Comparison of ENCODE assay signal across 8 cellular contexts in genomic region chr3:184176377-184177330, GRCh38. TPM values are rescaled to one million over a fixed set of nuclear protein-coding genes. Genes with fewer than 3 reads are reported as not detected.
DNase-seq lines count a peak whose midpoint lies in the region; ATAC-seq and TF ChIP-seq lines count a peak whose summit lies in the region.

No MANE protein-coding gene starts in this region.

- no peaks in the 10 kb centered on the region for H3K9me3 Mint-ChIP-seq in activated naive CD8-positive, alpha-beta T cell treated with anti-CD3 and anti-CD28 coated beads for 36 hours
- H3K9me3 Mint-ChIP-seq in osteocyte (ENCODE audit: unreplicated experiment): no peaks in the 10 kb centered on the region

- no peaks in the 10 kb centered on the region for H3K9me3 ChIP-seq in MG63
- H3K9me3 ChIP-seq in heart left ventricle: no peaks in the 10 kb centered on the region

- H3K36me3 Mint-ChIP-seq in activated naive CD8-positive, alpha-beta T cell treated with anti-CD3 and anti-CD28 coated beads for 36 hours: peaks cover 12% of the 10 kb centered on the region
- H3K36me3 Mint-ChIP-seq in osteocyte (ENCODE audit: unreplicated experiment): peaks cover 26% of the 10 kb centered on the region

- H3K27ac ChIP-seq in heart left ventricle: peak overlapping the region; percentile 49 to 99 (median 96)

- no peak for TF ChIP-seq POLR2A in heart left ventricle (IDR thresholded peaks at IDR 0.05)

- peak overlapping the region; percentile 92 for H3K4me3 ChIP-seq in MG63
- peak overlapping the region in 11 of 12 donors; percentile 64 to 100 (median 97) for H3K4me3 ChIP-seq in heart left ventricle

- DNase-seq in D341Med (ENCODE audit: low spot score) (peak; percentile 65), MG63 (peak; percentile 97), heart left ventricle (peak; percentile 69 to 83 (median 77)), osteocyte (ENCODE audit: extremely low spot score, unreplicated experiment) (peak; percentile 94)
- peak; percentile 6 for DNase-seq in activated naive CD8-positive, alpha-beta T cell treated with anti-CD3 and anti-CD28 coated beads for 36 hours

- intact Hi-C loops in heart left ventricle (cut with DNase I): loop anchor here in 3 of 10 donors (1.0 to 10.0 kb wide), 4 partner anchors 9 to 141 kb away; partner anchors contain the start of genes EIF4G1 (in 1 of the 3) and PSMD2 (in 1 of the 3)

- H3K36me3 ChIP-seq in MG63 (peaks cover 71% of the 10 kb centered on the region), heart left ventricle (peaks cover 7 to 66% (median 62%) of the 10 kb centered on the region in 9 donors)

- 10 to 25% (median 19%) methylated on average over 12 to 19 of the region's 19 CpGs for WGBS in heart left ventricle, 4 donors

- TF ChIP-seq CTCF in heart left ventricle (IDR thresholded peaks at IDR 0.05) (no peak), osteocyte (IDR thresholded peaks at IDR 0.05) (no peak)

- no peaks in the 10 kb centered on the region for H3K27me3 ChIP-seq in MG63
- H3K27me3 ChIP-seq in heart left ventricle: no peaks in the 10 kb centered on the region

- peaks cover 20% of the 10 kb centered on the region for H3K4me1 Mint-ChIP-seq in activated naive CD8-positive, alpha-beta T cell treated with anti-CD3 and anti-CD28 coated beads for 36 hours
- H3K4me1 Mint-ChIP-seq in osteocyte (ENCODE audit: unreplicated experiment): peaks cover 53% of the 10 kb centered on the region

- H3K4me3 Mint-ChIP-seq in activated naive CD8-positive, alpha-beta T cell treated with anti-CD3 and anti-CD28 coated beads for 36 hours: peak overlapping the region; percentile 98
- peak overlapping the region; percentile 97 for H3K4me3 Mint-ChIP-seq in osteocyte (ENCODE audit: unreplicated experiment)

- H3K27ac Mint-ChIP-seq in activated naive CD8-positive, alpha-beta T cell treated with anti-CD3 and anti-CD28 coated beads for 36 hours: no peak overlapping the region
- H3K27ac Mint-ChIP-seq in osteocyte (ENCODE audit: unreplicated experiment): peak overlapping the region; percentile 94

- H3K4me1 ChIP-seq in heart left ventricle: peaks cover 0 to 60% (median 33%) of the 10 kb centered on the region in 12 donors

- no peaks in the 10 kb centered on the region for H3K27me3 Mint-ChIP-seq in activated naive CD8-positive, alpha-beta T cell treated with anti-CD3 and anti-CD28 coated beads for 36 hours
- no peaks in the 10 kb centered on the region for H3K27me3 Mint-ChIP-seq in osteocyte (ENCODE audit: unreplicated experiment)

- ATAC-seq in heart left ventricle: peak; percentile 24 to 60 (median 52)
- no peak for ATAC-seq in HG03196 (IDR thresholded peaks at IDR 0.05; ENCODE audit: unreplicated experiment)
- no peak for ATAC-seq in GM21390 (IDR thresholded peaks at IDR 0.05; ENCODE audit: unreplicated experiment)
- no peak for ATAC-seq in GM18909 (IDR thresholded peaks at IDR 0.05; ENCODE audit: poor library complexity, unreplicated experiment)

RNA-seq across cellular contexts. Expression of gene AP2M1, which starts 2.0 kb away (rescaled TPM):
- 688 and 946 TPM in 2 replicates for total RNA-seq in MG63 (2014; rRNA removed; shearing (Covaris generic); ENCODE audit: low replicate concordance)
- 100 to 1,000 TPM; 209 to 219 TPM for total RNA-seq in activated naive CD8-positive, alpha-beta T cell treated with anti-CD3 and anti-CD28 coated beads for 36 hours
- total RNA-seq in heart left ventricle (100 to 1,000 TPM; 225 to 400 (median 337) TPM), osteocyte (398 and 419 TPM in 2 replicates)
- polyA plus RNA-seq in heart left ventricle: 100 to 1,000 TPM; 291 to 431 TPM

RNA-seq across cellular contexts. Expression of gene ABCF3, which starts 9.3 kb away (rescaled TPM):
- 65.3 and 79.4 TPM in 2 replicates for total RNA-seq in MG63 (2014; rRNA removed; shearing (Covaris generic); ENCODE audit: low replicate concordance)
- total RNA-seq in activated naive CD8-positive, alpha-beta T cell treated with anti-CD3 and anti-CD28 coated beads for 36 hours: 10 to 100 TPM; 57.2 to 58.7 TPM
- total RNA-seq in heart left ventricle: 10 to 100 TPM; 58.2 to 81.9 (median 69.2) TPM
- 10 to 100 TPM; 63.4 to 80.5 TPM for polyA plus RNA-seq in heart left ventricle
- total RNA-seq in osteocyte: 60.5 and 69.5 TPM in 2 replicates

RNA-seq across cellular contexts. Expression of gene DVL3, which starts 21.5 kb away (rescaled TPM):
- 20.8 and 42.6 TPM in 2 replicates for total RNA-seq in MG63 (2014; rRNA removed; shearing (Covaris generic); ENCODE audit: low replicate concordance)
- total RNA-seq in activated naive CD8-positive, alpha-beta T cell treated with anti-CD3 and anti-CD28 coated beads for 36 hours: 10 to 100 TPM; 22.9 to 25.2 TPM
- total RNA-seq in heart left ventricle (10 to 100 TPM; 53.4 to 94.2 (median 70.9) TPM), osteocyte (110 and 121 TPM in 2 replicates)
- 10 to 100 TPM; 36.3 to 59.8 TPM for polyA plus RNA-seq in heart left ventricle

RNA-seq across cellular contexts. Expression of gene EIF2B5, which starts 41.5 kb away (rescaled TPM):
- 41.7 and 50.5 TPM in 2 replicates for total RNA-seq in MG63 (2014; rRNA removed; shearing (Covaris generic); ENCODE audit: low replicate concordance)
- 10 to 100 TPM; 73.2 to 74.4 TPM for total RNA-seq in activated naive CD8-positive, alpha-beta T cell treated with anti-CD3 and anti-CD28 coated beads for 36 hours
- 10 to 100 TPM; 24.5 to 39.0 (median 30.9) TPM for total RNA-seq in heart left ventricle
- polyA plus RNA-seq in heart left ventricle: 10 to 100 TPM; 28.5 to 58.2 TPM
- total RNA-seq in osteocyte: 30.3 and 30.4 TPM in 2 replicates

RNA-seq across cellular contexts. Expression of gene VWA5B2, which starts 52.7 kb away (rescaled TPM):
- total RNA-seq in MG63 (2014; rRNA removed; shearing (Covaris generic); ENCODE audit: low replicate concordance): not detected in 2 replicates
- total RNA-seq in activated naive CD8-positive, alpha-beta T cell treated with anti-CD3 and anti-CD28 coated beads for 36 hours: not detected
- total RNA-seq in heart left ventricle (not detected), osteocyte (0.11 TPM in 1 of 2 replicates, not detected in the other)
- polyA plus RNA-seq in heart left ventricle: under 1 TPM in 1 of 2 donors, not detected in 1; 0.11 TPM

Comparison
In these comparisons a context has a peak if more than half of its experiments do, and no peak if none do; other contexts are left out.
1. DNase-seq: peak in every context shown above with its lines; median percentile 97 in MG63; 94 in osteocyte; 77 in heart left ventricle; 65 in D341Med; 6 in activated naive CD8-positive, alpha-beta T cell treated with anti-CD3 and anti-CD28 coated beads for 36 hours.
2. ATAC-seq: peak in heart left ventricle (4 of 4); none in HG03196 (single experiment), GM21390 (single experiment) and GM18909 (single experiment).